Comparison of ENCODE assay signal across 1 cellular context in the genomic region with DNA sequence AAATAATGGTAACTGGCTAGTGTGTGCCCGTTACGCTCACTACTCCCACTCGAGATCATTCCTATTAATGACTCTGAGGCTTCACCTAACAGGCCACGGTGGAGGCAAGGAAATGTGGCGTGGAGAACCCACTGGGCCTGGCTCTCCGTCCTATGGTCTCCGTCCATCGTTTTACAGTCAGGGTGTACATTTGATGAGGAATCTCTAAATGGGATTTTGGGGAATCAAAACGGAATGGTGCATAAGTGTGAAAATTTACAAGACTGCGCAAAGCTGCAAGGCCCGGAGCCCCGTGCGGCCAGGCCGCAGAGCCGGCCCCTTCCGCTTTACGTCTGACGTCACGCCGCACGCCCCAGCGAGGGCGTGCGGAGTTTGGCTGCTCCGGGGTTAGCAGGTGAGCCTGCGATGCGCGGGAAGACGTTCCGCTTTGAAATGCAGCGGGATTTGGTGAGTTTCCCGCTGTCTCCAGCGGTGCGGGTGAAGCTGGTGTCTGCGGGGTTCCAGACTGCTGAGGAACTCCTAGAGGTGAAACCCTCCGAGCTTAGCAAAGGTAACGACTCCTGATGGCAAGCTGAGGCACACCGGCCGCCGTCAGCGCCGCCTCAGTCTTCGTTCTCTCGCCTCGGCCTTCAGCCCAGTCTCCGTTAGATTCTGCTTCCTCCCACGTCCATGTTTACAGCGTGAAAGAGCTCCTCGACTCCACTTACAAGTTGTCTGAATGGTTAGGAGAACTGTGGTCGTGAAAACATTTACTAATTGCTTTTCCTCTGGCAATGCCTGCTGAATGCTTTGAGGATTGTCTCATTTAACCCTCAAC.
TF ChIP-seq lines count a peak whose summit lies in the region.

Gene RAD51C, plus strand, starts transcription at position 364 of the 817 bp plus-strand sequence. Its CDS starts 42 bp downstream, at position 406.

TF ChIP-seq in K562, 482 proteins besides CTCF, POLR2A, EP300 and RAD21 (continued from another document and continues in another):
- no peak for TF ChIP-seq PRPF4 (IDR thresholded peaks at IDR 0.05; ENCODE audit: insufficient read depth, low read depth, low read length, poor library complexity, severe bottlenecking)
- TF ChIP-seq, protein P1, sequence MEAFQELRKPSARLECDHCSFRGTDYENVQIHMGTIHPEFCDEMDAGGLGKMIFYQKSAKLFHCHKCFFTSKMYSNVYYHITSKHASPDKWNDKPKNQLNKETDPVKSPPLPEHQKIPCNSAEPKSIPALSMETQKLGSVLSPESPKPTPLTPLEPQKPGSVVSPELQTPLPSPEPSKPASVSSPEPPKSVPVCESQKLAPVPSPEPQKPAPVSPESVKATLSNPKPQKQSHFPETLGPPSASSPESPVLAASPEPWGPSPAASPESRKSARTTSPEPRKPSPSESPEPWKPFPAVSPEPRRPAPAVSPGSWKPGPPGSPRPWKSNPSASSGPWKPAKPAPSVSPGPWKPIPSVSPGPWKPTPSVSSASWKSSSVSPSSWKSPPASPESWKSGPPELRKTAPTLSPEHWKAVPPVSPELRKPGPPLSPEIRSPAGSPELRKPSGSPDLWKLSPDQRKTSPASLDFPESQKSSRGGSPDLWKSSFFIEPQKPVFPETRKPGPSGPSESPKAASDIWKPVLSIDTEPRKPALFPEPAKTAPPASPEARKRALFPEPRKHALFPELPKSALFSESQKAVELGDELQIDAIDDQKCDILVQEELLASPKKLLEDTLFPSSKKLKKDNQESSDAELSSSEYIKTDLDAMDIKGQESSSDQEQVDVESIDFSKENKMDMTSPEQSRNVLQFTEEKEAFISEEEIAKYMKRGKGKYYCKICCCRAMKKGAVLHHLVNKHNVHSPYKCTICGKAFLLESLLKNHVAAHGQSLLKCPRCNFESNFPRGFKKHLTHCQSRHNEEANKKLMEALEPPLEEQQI (IDR thresholded peaks at IDR 0.05), result no peak
- no peak for TF ChIP-seq SREBF2 (CRISPR knock-in tag; IDR thresholded peaks at IDR 0.05)
- TF ChIP-seq CREB1 (IDR thresholded peaks at IDR 0.05), result peak; percentile 79
- TF ChIP-seq CREB1 (CRISPR knock-in tag; IDR thresholded peaks at IDR 0.05), result peak; percentile 92
- no peak for TF ChIP-seq REST (CRISPR knock-in tag; IDR thresholded peaks at IDR 0.05; ENCODE audit: low read depth)
- TF ChIP-seq ZC3H8 (IDR thresholded peaks at IDR 0.05), result no peak
- TF ChIP-seq ZBTB43 (CRISPR knock-in tag; IDR thresholded peaks at IDR 0.05), result peak; percentile 83; the same call in 1 of the 2 replicates
- TF ChIP-seq NR4A1 (CRISPR knock-in tag; IDR thresholded peaks at IDR 0.05), result no peak
- TF ChIP-seq NR4A1 (tag; IDR thresholded peaks at IDR 0.05), result peak; percentile 67; the same call in 1 of the 2 replicates
- peak; percentile 36; the same call in 1 of the 2 replicates for TF ChIP-seq PKNOX1 (IDR thresholded peaks at IDR 0.05)
- peak; percentile 94 for TF ChIP-seq ZNF589 (CRISPR knock-in tag; IDR thresholded peaks at IDR 0.05; ENCODE audit: low read depth)
- TF ChIP-seq TFE3 (CRISPR knock-in tag; IDR thresholded peaks at IDR 0.05), result no peak
- peak; percentile 76 for TF ChIP-seq EGR1 (conservative IDR thresholded peaks at IDR 0.05)
- TF ChIP-seq PCBP1 (IDR thresholded peaks at IDR 0.05; ENCODE audit: low read depth, low read length, poor library complexity, severe bottlenecking), result no peak
- no peak for TF ChIP-seq BACH1 (tag; IDR thresholded peaks at IDR 0.05)
- TF ChIP-seq, protein P2, sequence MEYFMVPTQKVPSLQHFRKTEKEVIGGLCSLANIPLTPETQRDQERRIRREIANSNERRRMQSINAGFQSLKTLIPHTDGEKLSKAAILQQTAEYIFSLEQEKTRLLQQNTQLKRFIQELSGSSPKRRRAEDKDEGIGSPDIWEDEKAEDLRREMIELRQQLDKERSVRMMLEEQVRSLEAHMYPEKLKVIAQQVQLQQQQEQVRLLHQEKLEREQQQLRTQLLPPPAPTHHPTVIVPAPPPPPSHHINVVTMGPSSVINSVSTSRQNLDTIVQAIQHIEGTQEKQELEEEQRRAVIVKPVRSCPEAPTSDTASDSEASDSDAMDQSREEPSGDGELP (CRISPR knock-in tag; IDR thresholded peaks at IDR 0.05; ENCODE audit: borderline replicate concordance), result peak; percentile 90
- TF ChIP-seq ZNF639 (CRISPR knock-in tag; conservative IDR thresholded peaks at IDR 0.05 in 1 of 2, IDR thresholded peaks at IDR 0.05 in 1 of 2), result peak in 1 of 2 experiments; percentile 88; a peak in 2 of 4 replicates
- peak; percentile 89 for TF ChIP-seq EP400 (IDR thresholded peaks at IDR 0.05)
- TF ChIP-seq DMBX1 (CRISPR knock-in tag; IDR thresholded peaks at IDR 0.05; ENCODE audit: borderline replicate concordance), result peak; percentile 85; the same call in 1 of the 2 replicates
- no peak for TF ChIP-seq ZNF445 (CRISPR knock-in tag; IDR thresholded peaks at IDR 0.05; ENCODE audit: low read depth)
- TF ChIP-seq MCM5 (IDR thresholded peaks at IDR 0.05; ENCODE audit: low read depth), result no peak
- peak; percentile 5; the same call in 1 of the 2 replicates for TF ChIP-seq TARDBP (IDR thresholded peaks at IDR 0.05)
- no peak for TF ChIP-seq ZNF76 (CRISPR knock-in tag; IDR thresholded peaks at IDR 0.05; ENCODE audit: borderline replicate concordance)
- no peak for TF ChIP-seq RBM22 (IDR thresholded peaks at IDR 0.05; ENCODE audit: low read depth, low read length, poor library complexity, severe bottlenecking)
- TF ChIP-seq PCBP2 (IDR thresholded peaks at IDR 0.05; ENCODE audit: low read depth, low read length, poor library complexity, severe bottlenecking), result no peak
- no peak for TF ChIP-seq PURB (CRISPR knock-in tag; IDR thresholded peaks at IDR 0.05; ENCODE audit: low read depth)
- no peak for TF ChIP-seq KLF10 (CRISPR knock-in tag; IDR thresholded peaks at IDR 0.05)
- TF ChIP-seq ZFP36 (IDR thresholded peaks at IDR 0.05; ENCODE audit: low read depth, low read length, partially characterized antibody), result no peak
- no peak for TF ChIP-seq HNRNPK (IDR thresholded peaks at IDR 0.05; ENCODE audit: low read depth, low read length, poor library complexity, severe bottlenecking)
- TF ChIP-seq, protein P3, sequence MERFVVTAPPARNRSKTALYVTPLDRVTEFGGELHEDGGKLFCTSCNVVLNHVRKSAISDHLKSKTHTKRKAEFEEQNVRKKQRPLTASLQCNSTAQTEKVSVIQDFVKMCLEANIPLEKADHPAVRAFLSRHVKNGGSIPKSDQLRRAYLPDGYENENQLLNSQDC (CRISPR knock-in tag; IDR thresholded peaks at IDR 0.05), result no peak
- TF ChIP-seq CC2D1A (IDR thresholded peaks at IDR 0.05), result no peak
- TF ChIP-seq ZNF354B (CRISPR knock-in tag; IDR thresholded peaks at IDR 0.05), result no peak
- TF ChIP-seq SNIP1 (IDR thresholded peaks at IDR 0.05; ENCODE audit: low read depth), result no peak
- 0 out of 2 replicates have a peak, but pooled peaks have one; percentile 30 for TF ChIP-seq ZNF583 (CRISPR knock-in tag; IDR thresholded peaks at IDR 0.05)
- TF ChIP-seq HMGN3 (IDR thresholded peaks at IDR 0.05; ENCODE audit: borderline replicate concordance, extremely low read depth, insufficient read length, low read depth, low read length), result peak; percentile 83
- TF ChIP-seq ILF3 (IDR thresholded peaks at IDR 0.05; ENCODE audit: borderline replicate concordance), result no peak
- no peak for TF ChIP-seq CEBPG (CRISPR knock-in tag; IDR thresholded peaks at IDR 0.05)
- TF ChIP-seq CEBPG (tag; conservative IDR thresholded peaks at IDR 0.05 in 1 of 2, IDR thresholded peaks at IDR 0.05 in 1 of 2), result no peak
- peak; percentile 31; the same call in 1 of the 2 replicates for TF ChIP-seq STAT5A (IDR thresholded peaks at IDR 0.05; ENCODE audit: borderline replicate concordance, low read length)
- TF ChIP-seq LEF1 (IDR thresholded peaks at IDR 0.05), result no peak; the same call in 1 of the 2 replicates
- TF ChIP-seq RAD51 (IDR thresholded peaks at IDR 0.05; ENCODE audit: borderline replicate concordance, low read depth), result no peak
- TF ChIP-seq MTA3 (IDR thresholded peaks at IDR 0.05; ENCODE audit: borderline replicate concordance), result peak; percentile 78; the same call in 1 of the 2 replicates
- TF ChIP-seq ARNT (IDR thresholded peaks at IDR 0.05), result no peak; a peak in 1 of 4 replicates
- TF ChIP-seq NR2C1 (IDR thresholded peaks at IDR 0.05), result peak; percentile 58
- peak; percentile 64 for TF ChIP-seq NR2C1 (tag; IDR thresholded peaks at IDR 0.05)
- TF ChIP-seq MEIS2 (IDR thresholded peaks at IDR 0.05; ENCODE audit: partially characterized antibody), result no peak
